In genomic region chr4:177451108-177451500, GRCh38 we compare ENCODE assay signal across 32 cellular contexts.
"Had no signal": no experiment of that assay in that cellular context is flagged by ENCODE, and none has a peak within 500 bp of the region (broad histone marks: within the 10 kb centered on the region; RNA-seq: fewer than 3 reads in every experiment).

No MANE protein-coding gene starts in this region.

- ATAC-seq: activated CD8-positive, alpha-beta memory T cell treated with anti-CD3 and anti-CD28 coated beads, Interleukin-2, amount 10 ng/mL, durations not matched to agents 7 days and 5 days; activated CD8-positive, alpha-beta T cell treated with anti-CD3 and anti-CD28 coated beads, Interleukin-2, amount 10 ng/mL, durations not matched to agents 7 days and 5 days; body of pancreas; left cardiac atrium; left ventricle myocardium superior; naive thymus-derived CD4-positive, alpha-beta T cell; pancreas; stimulated activated memory B cell treated with anti-CD40 and anti-IgM and Interleukin-4, amounts not matched to agents 10 μg/mL and 1 μg/mL and 100 μg/mL, for 72 hours; stimulated activated naive CD8-positive, alpha-beta T cell treated with anti-CD3 and anti-CD28 coated beads, Interleukin-15, amount 100 ng/mL, for 72 hours; WTC11 had no signal

- H3K27ac ChIP-seq: body of pancreas, colonic mucosa, epithelial cell of prostate, esophagus squamous epithelium, pancreas, prostate gland, sigmoid colon, upper lobe of left lung, vagina had no signal

- DNase-seq: activated CD4-positive, alpha-beta T cell treated with anti-CD3 and anti-CD28 coated beads for 1 hour; activated CD4-positive, alpha-beta T cell treated with anti-CD3 and anti-CD28 coated beads, Interleukin-2, amount 50 U/mL, for 1 hour; activated CD8-positive, alpha-beta memory T cell treated with anti-CD3 and anti-CD28 coated beads, Interleukin-2, amount 10 ng/mL, durations not matched to agents 7 days and 5 days; activated CD8-positive, alpha-beta T cell treated with anti-CD3 and anti-CD28 coated beads, Interleukin-2, amount 10 ng/mL, durations not matched to agents 7 days and 5 days; activated naive CD4-positive, alpha-beta T cell treated with Interleukin-2 at 50 U/mL for 16 hours; activated T-cell treated with anti-CD3 and anti-CD28 coated beads, Interleukin-2, amount 50 U/mL, for 48 hours; aorta; body of pancreas; cerebellar nuclear complex; colonic mucosa; effector CD8-positive, alpha-beta T cell; esophagus squamous epithelium; foreskin melanocyte; left cardiac atrium; left ventricle myocardium superior; naive thymus-derived CD4-positive, alpha-beta T cell; nucleus accumbens; pancreas; sigmoid colon; stimulated activated CD4-positive, alpha-beta T cell treated with anti-CD3 and anti-CD28 coated beads, Interleukin-1b, Interleukin-23, amount 100 ng/mL, for 48 hours; stimulated activated CD4-positive, alpha-beta T cell treated with anti-CD3 and anti-CD28 coated beads, Interleukin-4, amount 100 ng/mL, for 4 hours; stimulated activated CD8-positive, alpha-beta memory T cell treated with anti-CD3 and anti-CD28 coated beads, Interleukin-4, amount 100 ng/mL, for 48 hours; stimulated activated naive CD8-positive, alpha-beta T cell treated with anti-CD3 and anti-CD28 coated beads, Interleukin-15, amount 100 ng/mL, for 72 hours; substantia nigra; T-helper 9 cell; upper lobe of left lung had no signal

- H3K4me3 ChIP-seq: body of pancreas, colonic mucosa, esophagus squamous epithelium, pancreas, prostate gland, sigmoid colon, smooth muscle cell, upper lobe of left lung, vagina had no signal

- H3K9me3 ChIP-seq: body of pancreas, colonic mucosa, esophagus squamous epithelium, pancreas, prostate gland, sigmoid colon, upper lobe of left lung, vagina had no signal

- H3K4me1 ChIP-seq: body of pancreas, colonic mucosa, pancreas, prostate gland, sigmoid colon, upper lobe of left lung, vagina had no signal

- H3K27me3 ChIP-seq: body of pancreas, colonic mucosa, esophagus squamous epithelium, pancreas, sigmoid colon, upper lobe of left lung, vagina had no signal

- H3K36me3 ChIP-seq: colonic mucosa, esophagus squamous epithelium, pancreas, prostate gland, sigmoid colon, upper lobe of left lung, vagina had no signal

- H3K4me2 ChIP-seq: smooth muscle cell had no signal
